Comparison of ENCODE assay signal across 14 cellular contexts in genomic region chr3:33664195-33664594, GRCh38. TPM values are rescaled to one million over a fixed set of nuclear protein-coding genes. Genes with fewer than 3 reads are reported as not detected.
DNase-seq lines count a peak whose midpoint lies in the region; ATAC-seq and TF ChIP-seq lines count a peak whose summit lies in the region.
"Had no signal": no experiment of that assay in that cellular context is flagged by ENCODE, and none has a peak within 500 bp of the region (broad histone marks: within the 10 kb centered on the region; RNA-seq: fewer than 3 reads in every experiment).

No MANE protein-coding gene starts in this region.

- H3K27ac Mint-ChIP-seq in natural killer cell treated with Interleukin-12 subunit alpha and Interleukin-12 subunit beta and Interleukin-15 and Interleukin-18, amount 100 ng/mL, for 72 hours: peak overlapping the region in 1 of 2 donors; percentile 7
- H3K27ac Mint-ChIP-seq in natural killer cell (no peak overlapping the region), nephron progenitor cell (no peak overlapping the region)
- H3K27ac Mint-ChIP-seq in stimulated activated effector memory CD8-positive, alpha-beta T cell treated with anti-CD3 and anti-CD28 coated beads, Interleukin-12 subunit alpha, Interleukin-12 subunit beta, amount 100 ng/mL, for 72 hours: no peak overlapping the region
- H3K27ac Mint-ChIP-seq: B cell had no signal

- no peaks in the 10 kb centered on the region for H3K27me3 Mint-ChIP-seq in natural killer cell treated with Interleukin-12 subunit alpha and Interleukin-12 subunit beta and Interleukin-15 and Interleukin-18, amount 100 ng/mL, for 72 hours
- H3K27me3 Mint-ChIP-seq in natural killer cell (ENCODE audit: low read depth in 2 of 2) (no peaks in the 10 kb centered on the region), nephron progenitor cell (ENCODE audit: low read depth, poor library complexity) (no peaks in the 10 kb centered on the region)
- H3K27me3 Mint-ChIP-seq: B cell, brain had no signal

- H3K79me2 ChIP-seq in fibroblast of lung (ENCODE audit: control insufficient read depth, insufficient read depth, low read length): peaks cover 4% of the 10 kb centered on the region

- no peaks in the 10 kb centered on the region for H3K36me3 Mint-ChIP-seq in natural killer cell treated with Interleukin-12 subunit alpha and Interleukin-12 subunit beta and Interleukin-15 and Interleukin-18, amount 100 ng/mL, for 72 hours
- H3K36me3 Mint-ChIP-seq in natural killer cell (no peaks in the 10 kb centered on the region), nephron progenitor cell (ENCODE audit: low read depth) (peaks cover 26% of the 10 kb centered on the region)
- peaks cover 31% of the 10 kb centered on the region for H3K36me3 Mint-ChIP-seq in stimulated activated effector memory CD8-positive, alpha-beta T cell treated with anti-CD3 and anti-CD28 coated beads, Interleukin-12 subunit alpha, Interleukin-12 subunit beta, amount 100 ng/mL, for 72 hours

- no peaks in the 10 kb centered on the region for H3K9me3 ChIP-seq in RWPE2 (ENCODE audit: severe bottlenecking)
- H3K9me3 ChIP-seq in fibroblast of lung (ENCODE audit: control insufficient read depth, insufficient read depth, low read depth, low read length): no peaks in the 10 kb centered on the region
- H3K9me3 ChIP-seq in left ventricle myocardium inferior (replicated peaks): no peaks in the 10 kb centered on the region
- H3K9me3 ChIP-seq: transverse colon had no signal

- H3K9me3 Mint-ChIP-seq in natural killer cell treated with Interleukin-12 subunit alpha and Interleukin-12 subunit beta and Interleukin-15 and Interleukin-18, amount 100 ng/mL, for 72 hours: no peaks in the 10 kb centered on the region
- H3K9me3 Mint-ChIP-seq in natural killer cell (no peaks in the 10 kb centered on the region), nephron progenitor cell (no peaks in the 10 kb centered on the region)
- no peaks in the 10 kb centered on the region for H3K9me3 Mint-ChIP-seq in stimulated activated effector memory CD8-positive, alpha-beta T cell treated with anti-CD3 and anti-CD28 coated beads, Interleukin-12 subunit alpha, Interleukin-12 subunit beta, amount 100 ng/mL, for 72 hours
- H3K9me3 Mint-ChIP-seq: brain had no signal

- H3K4me3 Mint-ChIP-seq in natural killer cell treated with Interleukin-12 subunit alpha and Interleukin-12 subunit beta and Interleukin-15 and Interleukin-18, amount 100 ng/mL, for 72 hours: no peak overlapping the region
- H3K4me3 Mint-ChIP-seq in natural killer cell: no peak overlapping the region
- H3K4me3 Mint-ChIP-seq in stimulated activated effector memory CD8-positive, alpha-beta T cell treated with anti-CD3 and anti-CD28 coated beads, Interleukin-12 subunit alpha, Interleukin-12 subunit beta, amount 100 ng/mL, for 72 hours: no peak overlapping the region
- H3K4me3 Mint-ChIP-seq in nephron progenitor cell: no peak overlapping the region
- H3K4me3 Mint-ChIP-seq: B cell had no signal

- H3K36me3 ChIP-seq in RWPE2 (ENCODE audit: low read depth) (peaks cover 3% of the 10 kb centered on the region; the same call in 1 of the 2 replicates), fibroblast of lung (ENCODE audit: control insufficient read depth, insufficient read depth, low read length) (no peaks in the 10 kb centered on the region), left ventricle myocardium inferior (no peaks in the 10 kb centered on the region)
- H3K36me3 ChIP-seq: transverse colon had no signal

- H3K27me3 ChIP-seq in RWPE2 (ENCODE audit: insufficient read depth, poor library complexity, severe bottlenecking): no peaks in the 10 kb centered on the region
- no peaks in the 10 kb centered on the region for H3K27me3 ChIP-seq in fibroblast of lung (ENCODE audit: control insufficient read depth, insufficient read depth, low read length)
- no peaks in the 10 kb centered on the region for H3K27me3 ChIP-seq in left ventricle myocardium inferior (ENCODE audit: low read depth)
- H3K27me3 ChIP-seq: transverse colon had no signal

- ATAC-seq in natural killer cell treated with Interleukin-12 subunit alpha and Interleukin-12 subunit beta and Interleukin-15 and Interleukin-18, amount 100 ng/mL, for 72 hours: peak; percentile 69 to 70
- ATAC-seq in natural killer cell (no peak), RWPE2 (ENCODE audit: low read depth) (peak; percentile 97)
- ATAC-seq in stimulated activated effector memory CD8-positive, alpha-beta T cell treated with anti-CD3 and anti-CD28 coated beads, Interleukin-12 subunit alpha, Interleukin-12 subunit beta, amount 100 ng/mL, for 72 hours: no peak

- H3K4me1 Mint-ChIP-seq in natural killer cell treated with Interleukin-12 subunit alpha and Interleukin-12 subunit beta and Interleukin-15 and Interleukin-18, amount 100 ng/mL, for 72 hours (ENCODE audit: low read depth in 2 of 2): peaks cover 12 to 23% of the 10 kb centered on the region in 2 donors
- H3K4me1 Mint-ChIP-seq in natural killer cell: peaks cover 12 to 20% of the 10 kb centered on the region in 2 donors
- H3K4me1 Mint-ChIP-seq in stimulated activated effector memory CD8-positive, alpha-beta T cell treated with anti-CD3 and anti-CD28 coated beads, Interleukin-12 subunit alpha, Interleukin-12 subunit beta, amount 100 ng/mL, for 72 hours: no peaks in the 10 kb centered on the region
- H3K4me1 Mint-ChIP-seq in nephron progenitor cell: peaks cover 30% of the 10 kb centered on the region

- no peaks in the 10 kb centered on the region for H4K20me1 ChIP-seq in fibroblast of lung (ENCODE audit: control insufficient read depth, extremely low read depth, insufficient read depth, low read length)

- peak overlapping the region; percentile 42 for H3K4me2 ChIP-seq in fibroblast of lung (ENCODE audit: extremely low read depth, insufficient read depth, low read length)

- H3K4me3 ChIP-seq in RWPE2 (ENCODE audit: severe bottlenecking) (no peak overlapping the region), fibroblast of lung (replicated peaks in 1 of 4; ENCODE audit: control extremely low read depth in 1 of 4, insufficient read depth in 1 of 4, low read depth in 3 of 4, low read length in 4 of 4) (no peak overlapping the region), left ventricle myocardium inferior (no peak overlapping the region)
- H3K4me3 ChIP-seq: transverse colon had no signal

- no peak for DNase-seq in natural killer cell treated with Interleukin-12 subunit alpha and Interleukin-12 subunit beta and Interleukin-15 and Interleukin-18, amount 100 ng/mL, for 72 hours (ENCODE audit: low spot score)
- no peak for DNase-seq in natural killer cell
- no peak for DNase-seq in RWPE2 (ENCODE audit: low spot score)
- DNase-seq in fibroblast of lung (ENCODE audit: low read depth in 2 of 2): peak; percentile 87 to 94
- no peak for DNase-seq in activated T-cell treated with anti-CD3 and anti-CD28 coated beads, Interleukin-2, amount 50 U/mL, for 1 hour
- no peak for DNase-seq in left ventricle myocardium inferior
- DNase-seq in stimulated activated effector memory CD8-positive, alpha-beta T cell treated with anti-CD3 and anti-CD28 coated beads, Interleukin-12 subunit alpha, Interleukin-12 subunit beta, amount 100 ng/mL, for 72 hours (ENCODE audit: low spot score in 2 of 2): no peak
- DNase-seq in nephron progenitor cell: no peak
- DNase-seq: hippocampal formation; NCI-H1092 treated with DMSO at 0.1 percent for 48 hours; stimulated activated CD4-positive, alpha-beta T cell treated with anti-CD3 and anti-CD28 coated beads, Interleukin-2, amount 100 ng/mL, for 24 hours; transverse colon had no signal

- no peak overlapping the region for H3K9ac ChIP-seq in fibroblast of lung (ENCODE audit: insufficient read depth, low read length)

- H3K4me1 ChIP-seq in RWPE2 (ENCODE audit: insufficient read depth, poor library complexity, severe bottlenecking) (peaks cover 26% of the 10 kb centered on the region), fibroblast of lung (ENCODE audit: control insufficient read depth, extremely low read depth, insufficient read depth, low read length) (peaks cover 13% of the 10 kb centered on the region), left ventricle myocardium inferior (peaks cover 15% of the 10 kb centered on the region)

- intact Hi-C loops in natural killer cell (cut with micrococcal nuclease): no loop called here
- intact Hi-C loops in left ventricle myocardium inferior (cut with micrococcal nuclease): no loop called here

- no peak for TF ChIP-seq CTCF in natural killer cell (IDR thresholded peaks at IDR 0.05)
- TF ChIP-seq CTCF in RWPE2 (IDR thresholded peaks at IDR 0.05; ENCODE audit: poor library complexity, severe bottlenecking): no peak
- TF ChIP-seq CTCF in fibroblast of lung (conservative IDR thresholded peaks at IDR 0.05 in 1 of 2, IDR thresholded peaks at IDR 0.05 in 1 of 2; ENCODE audit: low read depth in 1 of 2, low read length in 2 of 2): no peak
- no peak for TF ChIP-seq CTCF in left ventricle myocardium inferior (IDR thresholded peaks at IDR 0.05; ENCODE audit: borderline replicate concordance)
- no peak for TF ChIP-seq CTCF in nephron progenitor cell (IDR thresholded peaks at IDR 0.05)

- peak overlapping the region; percentile 42 for H3K27ac ChIP-seq in RWPE2 (ENCODE audit: poor library complexity, severe bottlenecking)
- H3K27ac ChIP-seq in fibroblast of lung (ENCODE audit: insufficient read depth, low read length): no peak overlapping the region
- H3K27ac ChIP-seq in left ventricle myocardium inferior (replicated peaks): no peak overlapping the region
- H3K27ac ChIP-seq: transverse colon had no signal

- H2AFZ ChIP-seq in fibroblast of lung (ENCODE audit: low read length): no peak overlapping the region

RNA-seq across cellular contexts. Expression of gene CLASP2, which starts 53.9 kb away (rescaled TPM):
- total RNA-seq in natural killer cell treated with Interleukin-12 subunit alpha and Interleukin-12 subunit beta and Interleukin-15 and Interleukin-18, amount 100 ng/mL, for 72 hours: 10 to 100 TPM; 73.8 to 82.3 TPM
- total RNA-seq in natural killer cell (100 to 1,000 TPM in 1 of 3 donors, 10 to 100 TPM in 2; 93.8 to 109 (median 99.3) TPM), fibroblast of lung (42.1 and 62.6 TPM in 2 replicates), left ventricle myocardium inferior (75.0 TPM)
- polyA plus RNA-seq in fibroblast of lung: 26.0 and 31.8 TPM in 2 replicates
- polyA plus RNA-seq in fibroblast of lung (2012): 14.1 and 14.6 TPM in 2 replicates
- 15.9 and 17.6 TPM in 2 replicates for polyA minus RNA-seq in fibroblast of lung (ENCODE audit: low replicate concordance)

Comparison
In these comparisons a context has a peak if more than half of its experiments do, and no peak if none do; other contexts are left out.
1. ATAC-seq: peak in natural killer cell treated with Interleukin-12 subunit alpha and Interleukin-12 subunit beta and Interleukin-15 and Interleukin-18, amount 100 ng/mL, for 72 hours (2 of 2) and RWPE2 (single experiment); none in natural killer cell (0 of 3) and stimulated activated effector memory CD8-positive, alpha-beta T cell treated with anti-CD3 and anti-CD28 coated beads, Interleukin-12 subunit alpha, Interleukin-12 subunit beta, amount 100 ng/mL, for 72 hours (single experiment).
2. DNase-seq: peak in fibroblast of lung (2 of 2); none in natural killer cell treated with Interleukin-12 subunit alpha and Interleukin-12 subunit beta and Interleukin-15 and Interleukin-18, amount 100 ng/mL, for 72 hours (single experiment), natural killer cell (single experiment), RWPE2 (single experiment), activated T-cell treated with anti-CD3 and anti-CD28 coated beads, Interleukin-2, amount 50 U/mL, for 1 hour (single experiment), left ventricle myocardium inferior (single experiment), stimulated activated effector memory CD8-positive, alpha-beta T cell treated with anti-CD3 and anti-CD28 coated beads, Interleukin-12 subunit alpha, Interleukin-12 subunit beta, amount 100 ng/mL, for 72 hours (0 of 2) and nephron progenitor cell (single experiment).